ENCODE assay signal across 17 cellular contexts in the genomic region with DNA sequence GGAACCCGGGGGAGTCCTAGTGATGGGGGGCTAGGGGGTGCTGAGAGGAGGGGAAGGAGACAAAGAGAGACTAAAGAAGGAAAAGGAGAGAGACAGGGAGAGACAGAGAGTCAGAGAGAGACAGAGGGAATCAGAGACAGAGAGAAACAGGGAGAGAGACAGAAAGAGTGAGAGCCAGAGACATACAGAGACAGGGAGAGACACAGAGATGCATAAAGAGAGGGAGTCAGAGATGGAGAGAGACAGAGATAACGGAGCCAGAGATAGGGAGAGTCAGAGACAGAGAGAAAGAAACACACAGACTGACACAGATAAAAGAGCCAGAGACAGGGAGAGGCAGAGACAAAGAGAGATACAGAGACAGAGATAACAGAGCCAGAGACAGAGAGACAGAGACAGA. TPM values are rescaled to one million over a fixed set of nuclear protein-coding genes. Genes with fewer than 3 reads are reported as not detected.
DNase-seq lines count a peak whose midpoint lies in the region; ATAC-seq, FAIRE-seq and TF ChIP-seq lines count a peak whose summit lies in the region.
"Had no signal": no experiment of that assay in that cellular context is flagged by ENCODE, and none has a peak within 500 bp of the region (broad histone marks: within the 10 kb centered on the region; RNA-seq: fewer than 3 reads in every experiment).

No MANE protein-coding gene starts in this region.

- peaks cover 28% of the 10 kb centered on the region for H3K4me1 ChIP-seq in CD8-positive, alpha-beta T cell (ENCODE audit: insufficient read depth, low read length)
- H3K4me1 ChIP-seq in GM12878 (ENCODE audit: control insufficient read depth, insufficient read depth, low read length): peaks cover 28% of the 10 kb centered on the region

- in situ Hi-C loops in GM12878 (cut with MboI): loop anchor here (10.0 kb wide), 1 partner anchor 1175 kb away; a partner anchor contains a TSS

- no peaks in the 10 kb centered on the region for H3K9me3 Mint-ChIP-seq in CD8-positive, alpha-beta T cell
- H3K9me3 Mint-ChIP-seq in nephron: peaks cover 4% of the 10 kb centered on the region

- TF ChIP-seq EP300 in GM12878 (IDR thresholded peaks at IDR 0.05; ENCODE audit: borderline replicate concordance in 1 of 2, control insufficient read depth in 1 of 2, low read depth in 2 of 2, low read length in 2 of 2): no peak

- no peak for DNase-seq in CD8-positive, alpha-beta T cell
- DNase-seq in GM18507 (ENCODE audit: extremely low spot score, insufficient read length, low read depth): no peak
- DNase-seq in GM12878 (ENCODE audit: low read depth, low spot score): no peak
- no peak for DNase-seq in RWPE1 (ENCODE audit: low spot score)
- no peak for DNase-seq in left colon
- DNase-seq: activated CD4-positive, alpha-beta T cell treated with anti-CD3 and anti-CD28 coated beads, Interleukin-2, amount 50 U/mL, for 48 hours; activated gamma-delta T cell; NCI-H510A had no signal

- H3K4me3 ChIP-seq in CD8-positive, alpha-beta T cell (ENCODE audit: low read depth, low read length): no peak overlapping the region
- peak overlapping the region; percentile 99 for H3K4me3 ChIP-seq in GM12878
- H3K4me3 ChIP-seq: gastroesophageal sphincter, Peyer's patch had no signal

- no TSS peak for BruUV-seq in GM12878 (replicated peaks; lab: Mats Ljungman, UMichigan)

- no peak overlapping the region for H2AFZ ChIP-seq in GM12878 (ENCODE audit: control insufficient read depth, low read depth, low read length)

- SMC1A ChIA-PET in GM12878 (lab: Charles Lee; ENCODE audit: uncharacterized antibody, unreplicated experiment): no interaction called here

- peak overlapping the region; percentile 41 for H3K4me3 Mint-ChIP-seq in CD8-positive, alpha-beta T cell
- H3K4me3 Mint-ChIP-seq in nephron: peak overlapping the region; percentile 86 to 89 (median 88)

- H3K9me3 ChIP-seq in CD8-positive, alpha-beta T cell (ENCODE audit: low read length): no peaks in the 10 kb centered on the region
- no peaks in the 10 kb centered on the region for H3K9me3 ChIP-seq in GM12878 (replicated peaks; ENCODE audit: control insufficient read depth, insufficient read depth, low read length)
- H3K9me3 ChIP-seq: gastroesophageal sphincter, Peyer's patch had no signal

- H3K36me3 ChIP-seq in CD8-positive, alpha-beta T cell (ENCODE audit: insufficient read depth, low read length): no peaks in the 10 kb centered on the region
- H3K36me3 ChIP-seq in GM12878 (ENCODE audit: control insufficient read depth in 2 of 2, insufficient read depth in 2 of 2, low read length in 1 of 2): peaks cover 0 to 2% of the 10 kb centered on the region in 2 experiments; a peak in 1 of 4 replicates
- H3K36me3 ChIP-seq: gastroesophageal sphincter, Peyer's patch had no signal

- POLR2A ChIA-PET in CD8-positive, alpha-beta T cell (lab: Charles Lee): no interaction called here
- POLR2A ChIA-PET in GM12878 (lab: Charles Lee) (interaction anchor here (0.6 to 1.4 kb wide), 2 partner anchors 9 to 62 kb away, joined by 3 read pairs; a partner anchor contains a TSS), RWPE1 (lab: Yijun Ruan, JAX; ENCODE audit: low non-redundant PET) (no interaction called here)

- peaks cover 18% of the 10 kb centered on the region for H3K27me3 Mint-ChIP-seq in CD8-positive, alpha-beta T cell (ENCODE audit: low read depth)
- peaks cover 54% of the 10 kb centered on the region for H3K27me3 Mint-ChIP-seq in nephron (ENCODE audit: low read depth)

- H3K27me3 ChIP-seq in CD8-positive, alpha-beta T cell (ENCODE audit: insufficient read depth, low read length): peaks cover 10% of the 10 kb centered on the region
- no peaks in the 10 kb centered on the region for H3K27me3 ChIP-seq in GM12878 (replicated peaks in 1 of 2; ENCODE audit: control insufficient read depth in 2 of 2, insufficient read depth in 2 of 2, low read length in 1 of 2)

- H3K27ac ChIP-seq in CD8-positive, alpha-beta T cell (ENCODE audit: low read depth, low read length): no peak overlapping the region
- peak overlapping the region; percentile 83 for H3K27ac ChIP-seq in GM12878 (ENCODE audit: control insufficient read depth, insufficient read depth)
- H3K27ac ChIP-seq in RWPE1: no peak overlapping the region

- peak overlapping the region; percentile 74; the same call in 1 of the 2 replicates for H3K9ac ChIP-seq in GM12878 (ENCODE audit: control insufficient read depth, insufficient read depth, low read length)

- WGBS in GM12878 (ENCODE audit: insufficient coverage, insufficient replicate concordance, low lambda C conversion rate, missing lambda C conversion rate): 0% methylated on average over 1 of the region's 2 CpGs

- intact Hi-C loops in CD8-positive, alpha-beta T cell (cut with DNase I, micrococcal nuclease): no loop called here
- intact Hi-C loops in GM12878 (cut with micrococcal nuclease; ENCODE audit: unreplicated experiment) (loop anchor here (2.0 kb wide), 1 partner anchor 71 kb away; no protein-coding TSS in a partner anchor), left colon (cut with DNase I, micrococcal nuclease) (no loop called here)

- CTCF ChIA-PET in CD8-positive, alpha-beta T cell (lab: Charles Lee): no interaction called here
- CTCF ChIA-PET in GM12878 (lab: Yijun Ruan, JAX) (no interaction called here), RWPE1 (lab: Yijun Ruan, JAX) (no interaction called here)

- no peak for TF ChIP-seq POLR2A in GM12878 (IDR thresholded peaks at IDR 0.05; ENCODE audit: low read depth, low read length)

- no peak for TF ChIP-seq RAD21 in GM12878 (IDR thresholded peaks at IDR 0.05; ENCODE audit: insufficient read depth, low read depth, low read length)

- no peak overlapping the region for H3K27ac Mint-ChIP-seq in CD8-positive, alpha-beta T cell
- H3K27ac Mint-ChIP-seq in nephron: peak overlapping the region in 2 of 3 experiments; percentile 5 to 53

- H3K4me2 ChIP-seq in GM12878 (ENCODE audit: control insufficient read depth, insufficient read depth): peak overlapping the region; percentile 73

- RAD21 ChIA-PET in GM12878 (lab: Charles Lee; ENCODE audit: unreplicated experiment): interaction anchor here (1.9 kb wide), 2 partner anchors 12 to 72 kb away, joined by 14 to 15 read pairs; no protein-coding TSS in a partner anchor

- H3K36me3 Mint-ChIP-seq in CD8-positive, alpha-beta T cell: no peaks in the 10 kb centered on the region
- H3K36me3 Mint-ChIP-seq in nephron (ENCODE audit: low read depth): no peaks in the 10 kb centered on the region

- H4K20me1 ChIP-seq in GM12878 (ENCODE audit: control insufficient read depth, insufficient read depth): no peaks in the 10 kb centered on the region

- FAIRE-seq in GM18507 (lab: Jason Lieb, UNC) (peak; percentile 12), GM12878 (lab: Jason Lieb, UNC) (no peak)
- FAIRE-seq: endometrium, G401.6, H54 had no signal

- H3K79me2 ChIP-seq in GM12878 (ENCODE audit: control insufficient read depth, insufficient read depth, low read length): peaks cover 50% of the 10 kb centered on the region

- peaks cover 28% of the 10 kb centered on the region for H3K4me1 Mint-ChIP-seq in CD8-positive, alpha-beta T cell (ENCODE audit: low read depth)
- H3K4me1 Mint-ChIP-seq in nephron: peaks cover 28% of the 10 kb centered on the region

- ATAC-seq in CD8-positive, alpha-beta T cell: no peak
- ATAC-seq in GM12878 (no peak), left colon (no peak), HG02571 (IDR thresholded peaks at IDR 0.05; ENCODE audit: unreplicated experiment) (no peak), GM21723 (IDR thresholded peaks at IDR 0.05; ENCODE audit: unreplicated experiment) (no peak)

- TF ChIP-seq CTCF in CD8-positive, alpha-beta T cell (IDR thresholded peaks at IDR 0.05): no peak
- no peak for TF ChIP-seq CTCF in GM12878 (IDR thresholded peaks at IDR 0.05 in 2 of 3, conservative IDR thresholded peaks at IDR 0.05 in 1 of 3; ENCODE audit: control insufficient read depth in 2 of 3, extremely low read depth in 1 of 3, insufficient read depth in 1 of 3, low read depth in 3 of 3, low read length in 3 of 3)
- no peak for TF ChIP-seq CTCF in nephron (IDR thresholded peaks at IDR 0.05; ENCODE audit: unreplicated experiment in 3 of 3)
- TF ChIP-seq CTCF in RWPE1 (conservative IDR thresholded peaks at IDR 0.05; ENCODE audit: low read depth): no peak

RNA-seq across cellular contexts. Expression of a gene that starts 1.5 kb away (rescaled TPM):
- total RNA-seq in CD8-positive, alpha-beta T cell: 10 to 100 TPM; 18.3 to 19.8 TPM
- total RNA-seq in GM12878 (2013; cell fraction: nucleolus; rRNA removed): 48.6 and 53.3 TPM in 2 replicates
- total RNA-seq in GM12878 (2014; rRNA removed) (72.8 and 75.3 TPM in 2 replicates), GM12878 (2014; rRNA removed; fragmentation: Illumina TruSeq; extraction: Trizol) (20.9 and 22.7 TPM in 2 replicates), GM12878 (2021) (60.1 TPM in 2 replicates), left colon (1 to 10 TPM; 1.6 to 2.7 TPM)
- 20.3 TPM for polyA plus RNA-seq in GM12878 (2011; ENCODE audit: low read depth)
- polyA plus RNA-seq in GM12878 (2011; rRNA removed) (24.6 and 33.3 TPM in 2 replicates), GM12878 (2014; fragmentation: Illumina TruSeq; extraction: Trizol) (13.4 and 14.7 TPM in 2 replicates), GM12878 (2014; fragmentation: Nextera tagmentation; extraction: Ambion mirVana) (10 to 100 TPM in 1 of 2 experiments, 1 to 10 TPM in 1; 6.2 to 12.8 TPM), GM12878 (2014; rRNA removed) (46.8 and 48.0 TPM in 2 replicates), GM12878 (2016; fragmentation: Nextera tagmentation; extraction: Ambion mirVana) (10 to 100 TPM; 20.7 to 21.5 TPM)
- 31.1 and 35.9 TPM in 2 replicates for polyA plus RNA-seq in GM12878 (2011; cell fraction: cytosol; rRNA removed)
- 21.7 and 29.6 TPM in 2 replicates for polyA plus RNA-seq in GM12878 (2011; cell fraction: nucleus; rRNA removed)
- polyA plus RNA-seq in GM12878 (2012): 41.9 and 76.9 TPM in 2 replicates
- polyA minus RNA-seq in GM12878 (2011; rRNA and poly(A)+ RNA removed): 11.6 and 25.0 TPM in 2 replicates
- polyA minus RNA-seq in GM12878 (2011; cell fraction: cytosol; rRNA and poly(A)+ RNA removed): 19.6 and 29.1 TPM in 2 replicates
- polyA minus RNA-seq in GM12878 (2011; cell fraction: nucleus; rRNA and poly(A)+ RNA removed): 14.4 and 18.5 TPM in 2 replicates

RNA-seq across cellular contexts. Expression of a gene that starts 27.2 kb away (rescaled TPM):
- total RNA-seq in CD8-positive, alpha-beta T cell: 1 to 10 TPM; 1.4 to 1.6 TPM
- total RNA-seq in GM12878 (2013; cell fraction: nucleolus; rRNA removed): 1.8 and 4.3 TPM in 2 replicates
- total RNA-seq in GM12878 (2014; rRNA removed) (2.5 and 2.8 TPM in 2 replicates), GM12878 (2014; rRNA removed; fragmentation: Illumina TruSeq; extraction: Trizol) (1.3 and 1.4 TPM in 2 replicates), GM12878 (2021) (22.4 and 30.4 TPM in 2 replicates), left colon (1 to 10 TPM; 1.1 to 1.7 TPM)
- polyA plus RNA-seq in GM12878 (2011; ENCODE audit: low read depth): 1.4 TPM
- polyA plus RNA-seq in GM12878 (2011; rRNA removed) (0.12 and 0.29 TPM in 2 replicates), GM12878 (2014; fragmentation: Illumina TruSeq; extraction: Trizol) (5.9 and 7.1 TPM in 2 replicates), GM12878 (2014; fragmentation: Nextera tagmentation; extraction: Ambion mirVana) (under 1 TPM; 0.79 to 0.85 TPM), GM12878 (2014; rRNA removed) (5.1 and 7.5 TPM in 2 replicates), GM12878 (2016; fragmentation: Nextera tagmentation; extraction: Ambion mirVana) (10 to 100 TPM; 12.1 to 20.0 TPM)
- polyA plus RNA-seq in GM12878 (2011; cell fraction: cytosol; rRNA removed): 1.2 and 1.6 TPM in 2 replicates
- polyA plus RNA-seq in GM12878 (2011; cell fraction: nucleus; rRNA removed): 1.1 and 2.1 TPM in 2 replicates
- polyA plus RNA-seq in GM12878 (2012): 4.8 and 8.1 TPM in 2 replicates
- 0.73 and 2.7 TPM in 2 replicates for polyA minus RNA-seq in GM12878 (2011; rRNA and poly(A)+ RNA removed)
- 3.4 and 8.4 TPM in 2 replicates for polyA minus RNA-seq in GM12878 (2011; cell fraction: cytosol; rRNA and poly(A)+ RNA removed)
- polyA minus RNA-seq in GM12878 (2011; cell fraction: nucleus; rRNA and poly(A)+ RNA removed): 1.1 and 2.9 TPM in 2 replicates

RNA-seq across cellular contexts. Expression of a gene that starts 47.8 kb away (rescaled TPM):
- total RNA-seq in CD8-positive, alpha-beta T cell: 10 to 100 TPM; 94.0 to 95.9 TPM
- 36.0 and 43.4 TPM in 2 replicates for total RNA-seq in GM12878 (2013; cell fraction: nucleolus; rRNA removed)
- 16.4 and 24.5 TPM in 2 replicates for total RNA-seq in GM12878 (2014; rRNA removed)
- 10.9 and 11.5 TPM in 2 replicates for total RNA-seq in GM12878 (2014; rRNA removed; fragmentation: Illumina TruSeq; extraction: Trizol)
- 50.5 and 54.3 TPM in 2 replicates for total RNA-seq in GM12878 (2021)
- polyA plus RNA-seq in GM12878 (2011; ENCODE audit: low read depth): 18.1 TPM
- 10.6 and 25.8 TPM in 2 replicates for polyA plus RNA-seq in GM12878 (2011; rRNA removed)
- polyA plus RNA-seq in GM12878 (2011; cell fraction: cytosol; rRNA removed): 27.6 and 35.8 TPM in 2 replicates
- 98.7 and 103 TPM in 2 replicates for polyA plus RNA-seq in GM12878 (2011; cell fraction: nucleus; rRNA removed)
- polyA plus RNA-seq in GM12878 (2012): 39.5 and 44.4 TPM in 2 replicates
- polyA plus RNA-seq in GM12878 (2014; fragmentation: Illumina TruSeq; extraction: Trizol): 24.6 and 39.5 TPM in 2 replicates
- 1 to 10 TPM; 2.4 to 2.8 TPM for polyA plus RNA-seq in GM12878 (2014; fragmentation: Nextera tagmentation; extraction: Ambion mirVana)
- polyA plus RNA-seq in GM12878 (2014; rRNA removed): 49.1 and 59.0 TPM in 2 replicates
- 10 to 100 TPM; 45.8 to 45.9 TPM for polyA plus RNA-seq in GM12878 (2016; fragmentation: Nextera tagmentation; extraction: Ambion mirVana)
- polyA minus RNA-seq in GM12878 (2011; rRNA and poly(A)+ RNA removed): 8.0 and 18.8 TPM in 2 replicates
- polyA minus RNA-seq in GM12878 (2011; cell fraction: cytosol; rRNA and poly(A)+ RNA removed): 11.4 and 12.4 TPM in 2 replicates
- 18.0 and 30.9 TPM in 2 replicates for polyA minus RNA-seq in GM12878 (2011; cell fraction: nucleus; rRNA and poly(A)+ RNA removed)
- total RNA-seq in left colon: 1 to 10 TPM; 2.8 TPM
- total RNA-seq: pulmonary artery endothelial cell had no signal

Comparison
In these comparisons a context has a peak if more than half of its experiments do, and no peak if none do; other contexts are left out.
1. RNA of a gene that starts 1.5 kb away (total RNA-seq): 20.9 to 75.3 TPM in GM12878 and 18.3 to 19.8 TPM in CD8-positive, alpha-beta T cell; 1.6 to 2.7 TPM in left colon; every median in the first group is over 4 times any median in the second.